Comparison of ENCODE assay signal across 8 cellular contexts in the genomic region with DNA sequence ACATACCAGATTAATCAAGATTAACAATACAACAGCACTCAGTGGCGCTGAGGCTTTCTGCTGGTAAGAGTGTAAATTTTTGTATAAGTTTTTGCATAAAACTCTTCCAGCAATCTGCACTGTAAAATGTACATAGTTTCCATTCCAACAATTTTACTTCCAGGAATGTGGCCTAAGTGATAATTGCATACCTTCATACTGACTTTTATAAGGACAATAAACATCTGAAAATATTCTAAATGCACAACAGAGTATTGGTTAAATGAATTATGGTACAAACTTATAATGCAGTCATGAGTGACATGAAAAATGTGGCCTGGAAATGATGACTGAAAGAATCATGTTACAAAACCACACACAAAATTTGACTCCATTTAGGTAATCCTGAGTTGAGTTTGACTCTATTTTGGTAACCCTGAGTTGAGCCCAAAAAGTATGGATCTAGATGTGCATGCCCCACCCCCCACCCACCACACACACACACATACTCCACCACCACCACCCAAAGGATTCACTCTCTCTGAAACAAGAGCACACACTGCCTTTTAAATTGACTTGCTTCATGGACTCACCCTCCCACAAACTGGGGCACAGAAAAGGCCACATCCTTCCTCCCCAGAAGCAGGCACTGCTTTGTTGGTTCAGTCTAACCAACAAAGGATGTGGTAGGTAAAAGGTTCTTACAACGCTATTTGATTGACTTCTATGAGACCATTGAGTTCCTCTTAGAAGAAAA.
DNase-seq lines count a peak whose midpoint lies in the region; ATAC-seq and TF ChIP-seq lines count a peak whose summit lies in the region.

No MANE protein-coding gene starts in this region.

- peak overlapping the region; percentile 35 for H3K9ac ChIP-seq in IMR-90 (ENCODE audit: low read depth, low read length)

- H3K9me3 Mint-ChIP-seq in activated CD8-positive, alpha-beta T cell treated with anti-CD3 and anti-CD28 coated beads for 36 hours: no peaks in the 10 kb centered on the region

- H3K14ac ChIP-seq in IMR-90 (replicated peaks; ENCODE audit: low read depth, low read length): peak overlapping the region; percentile 96

- H3K4me1 ChIP-seq in IMR-90 (ENCODE audit: control insufficient read depth, insufficient read depth, low read length) (peaks cover 43% of the 10 kb centered on the region), suprapubic skin (no peaks in the 10 kb centered on the region)

- intact Hi-C loops in IMR-90 (cut with micrococcal nuclease): no loop called here
- intact Hi-C loops in activated CD8-positive, alpha-beta T cell treated with anti-CD3 and anti-CD28 coated beads for 36 hours (cut with micrococcal nuclease): loop anchor here (2.0 to 5.0 kb wide), 2 partner anchors 43 to 125 kb away; no protein-coding TSS in a partner anchor

- peak overlapping the region; percentile 100 for H3K4ac ChIP-seq in IMR-90 (ENCODE audit: low read depth, low read length)

- H3K27me3 ChIP-seq in AG04450 (ENCODE audit: control insufficient read depth, insufficient read depth, low read length) (no peaks in the 10 kb centered on the region), IMR-90 (ENCODE audit: control insufficient read depth, insufficient read depth, low read length) (no peaks in the 10 kb centered on the region), suprapubic skin (no peaks in the 10 kb centered on the region)

- BruUV-seq in IMR-90 (replicated peaks; lab: Mats Ljungman, UMichigan): no TSS peak

- peak overlapping the region; percentile 99 for H2BK120ac ChIP-seq in IMR-90 (ENCODE audit: low read depth, low read length)

- peak overlapping the region; percentile 65 for H3K27ac Mint-ChIP-seq in activated CD8-positive, alpha-beta T cell treated with anti-CD3 and anti-CD28 coated beads for 36 hours

- peak overlapping the region; percentile 17 for H2AFZ ChIP-seq in IMR-90 (replicated peaks; ENCODE audit: low read length, poor library complexity)

- peak; percentile 29; the same call in 1 of the 2 replicates for TF ChIP-seq RAD21 in IMR-90 (IDR thresholded peaks at IDR 0.05; ENCODE audit: low read length)

- TF ChIP-seq EP300 in suprapubic skin (IDR thresholded peaks at IDR 0.05): no peak

- H4K5ac ChIP-seq in IMR-90 (ENCODE audit: low read depth, low read length): peak overlapping the region; percentile 92

- peak overlapping the region; percentile 96 for H3K56ac ChIP-seq in IMR-90 (ENCODE audit: extremely low read depth, insufficient read depth, low read length)

- H2AK9ac ChIP-seq in IMR-90 (replicated peaks; ENCODE audit: low read depth, low read length, poor library complexity): peak overlapping the region; percentile 50

- peak overlapping the region; percentile 89 for H2AK5ac ChIP-seq in IMR-90 (ENCODE audit: low read depth, low read length)

- H3K4me1 Mint-ChIP-seq in activated CD8-positive, alpha-beta T cell treated with anti-CD3 and anti-CD28 coated beads for 36 hours (ENCODE audit: low read depth): peaks cover 48% of the 10 kb centered on the region

- DNase-seq in AG04450 (ENCODE audit: low read depth, low spot score): peak; percentile 53
- DNase-seq in IMR-90: peak; percentile 94
- peak; percentile 87 for DNase-seq in activated CD8-positive, alpha-beta T cell treated with anti-CD3 and anti-CD28 coated beads for 36 hours
- DNase-seq in germinal center (ENCODE audit: low spot score): peak; percentile 55
- DNase-seq in stimulated activated naive CD8-positive, alpha-beta T cell treated with anti-CD3 and anti-CD28 coated beads, Interleukin-15, Interleukin-2, amounts not matched to agents 100 U/mL and 50 U/mL, for 24 hours: peak; percentile 63
- DNase-seq in NCI-H510A (lab: John Stamatoyannopoulos, UW): no peak
- DNase-seq in suprapubic skin (ENCODE audit: low spot score in 2 of 2): no peak

- dilution Hi-C loops in IMR-90 (cut with HindIII; ENCODE audit: low sequenced_read_pairs, unreplicated experiment): no loop called here

- WGBS in IMR-90 (ENCODE audit: extremely low coverage in 2 of 2, insufficient read length in 1 of 2), 2 experiments: no CpG with 5 or more reads among the region's 2 CpGs
- WGBS in suprapubic skin: 83% methylated on average over 2 of the region's 2 CpGs

- peak overlapping the region; percentile 98 for H2BK5ac ChIP-seq in IMR-90 (ENCODE audit: low read depth, low read length, poor library complexity, severe bottlenecking)

- TF ChIP-seq POLR2A in IMR-90 (IDR thresholded peaks at IDR 0.05; ENCODE audit: low read depth, low read length) (no peak), suprapubic skin (IDR thresholded peaks at IDR 0.05) (no peak)

- peak overlapping the region; percentile 95 for H3K18ac ChIP-seq in IMR-90 (ENCODE audit: low read depth, low read length)

- H3K27me3 Mint-ChIP-seq in activated CD8-positive, alpha-beta T cell treated with anti-CD3 and anti-CD28 coated beads for 36 hours: peaks cover 21% of the 10 kb centered on the region

- peak overlapping the region; percentile 7; the same call in 1 of the 2 replicates for H3K4me2 ChIP-seq in IMR-90 (ENCODE audit: low read depth, low read length)

- H2BK15ac ChIP-seq in IMR-90 (ENCODE audit: low read depth, low read length): peak overlapping the region; percentile 82

- H3K36me3 Mint-ChIP-seq in activated CD8-positive, alpha-beta T cell treated with anti-CD3 and anti-CD28 coated beads for 36 hours (ENCODE audit: low read depth): peaks cover 7% of the 10 kb centered on the region

- POLR2A ChIA-PET in AG04450 (lab: Yijun Ruan, JAX): no interaction called here
- POLR2A ChIA-PET in IMR-90 (lab: Charles Lee; ENCODE audit: unreplicated experiment): no interaction called here
- POLR2A ChIA-PET in activated CD8-positive, alpha-beta T cell treated with anti-CD3 and anti-CD28 coated beads for 36 hours (lab: Charles Lee): interaction anchor here (0.6 to 0.7 kb wide), 2 partner anchors 143 to 188 kb away, joined by 3 read pairs; no protein-coding TSS in a partner anchor

- H3K4me3 ChIP-seq in AG04450 (ENCODE audit: low read depth, low read length) (no peak overlapping the region), IMR-90 (ENCODE audit: insufficient read depth, low read depth, low read length) (no peak overlapping the region), suprapubic skin (no peak overlapping the region)

- peak overlapping the region; percentile 72 to 94 for H4K8ac ChIP-seq in IMR-90 (ENCODE audit: low read depth in 2 of 2, low read length in 2 of 2)

- H3K9me3 ChIP-seq in AG04450 (ENCODE audit: control insufficient read depth, insufficient read depth, low read length) (no peaks in the 10 kb centered on the region), IMR-90 (ENCODE audit: control insufficient read depth, insufficient read depth, low read length) (no peaks in the 10 kb centered on the region), suprapubic skin (no peaks in the 10 kb centered on the region)

- H3K4me3 Mint-ChIP-seq in activated CD8-positive, alpha-beta T cell treated with anti-CD3 and anti-CD28 coated beads for 36 hours: peak overlapping the region; percentile 0

- TF ChIP-seq CTCF in AG04450 (IDR thresholded peaks at IDR 0.05; ENCODE audit: low read depth, low read length) (no peak), IMR-90 (conservative IDR thresholded peaks at IDR 0.05; ENCODE audit: low read depth, low read length) (no peak), suprapubic skin (IDR thresholded peaks at IDR 0.05) (no peak)
- TF ChIP-seq CTCF in activated CD8-positive, alpha-beta T cell treated with anti-CD3 and anti-CD28 coated beads for 36 hours (IDR thresholded peaks at IDR 0.05): no peak

- peak overlapping the region; percentile 98 for H2BK20ac ChIP-seq in IMR-90 (ENCODE audit: low read depth, low read length)

- H3K36me3 ChIP-seq in IMR-90 (ENCODE audit: control insufficient read depth, insufficient read depth, low read length) (no peaks in the 10 kb centered on the region), suprapubic skin (peaks cover 3% of the 10 kb centered on the region)

- H4K20me1 ChIP-seq in IMR-90 (ENCODE audit: insufficient read depth, low read length): no peaks in the 10 kb centered on the region

- peak overlapping the region; percentile 85 for H3K27ac ChIP-seq in AG04450 (ENCODE audit: low read depth, low read length)
- peak overlapping the region; percentile 90 for H3K27ac ChIP-seq in IMR-90 (ENCODE audit: insufficient read depth, low read length)
- H3K27ac ChIP-seq in suprapubic skin: no peak overlapping the region

- in situ Hi-C loops in IMR-90 (cut with MboI; ENCODE audit: low sequenced_read_pairs): no loop called here

- CTCF ChIA-PET in AG04450 (lab: Charles Lee): no interaction called here
- CTCF ChIA-PET in IMR-90 (lab: Yijun Ruan, JAX): no interaction called here
- CTCF ChIA-PET in activated CD8-positive, alpha-beta T cell treated with anti-CD3 and anti-CD28 coated beads for 36 hours (lab: Charles Lee): no interaction called here

- peak overlapping the region; percentile 92 for H3K23ac ChIP-seq in IMR-90 (ENCODE audit: low read depth, low read length)

- peak; percentile 52 for ATAC-seq in GM19351 (IDR thresholded peaks at IDR 0.05; ENCODE audit: unreplicated experiment)
- peak; percentile 24 for ATAC-seq in IMR-90 (ENCODE audit: low read depth)
- peak; percentile 93 for ATAC-seq in activated CD8-positive, alpha-beta T cell treated with anti-CD3 and anti-CD28 coated beads for 36 hours
- peak; percentile 93 for ATAC-seq in stimulated activated naive CD8-positive, alpha-beta T cell treated with anti-CD3 and anti-CD28 coated beads, Interleukin-15, Interleukin-2, amounts not matched to agents 100 U/mL and 50 U/mL, for 24 hours

- peaks cover 38% of the 10 kb centered on the region for H3K9me1 ChIP-seq in IMR-90 (ENCODE audit: insufficient read depth, low read length)

- H3K79me1 ChIP-seq in IMR-90 (ENCODE audit: low read depth in 1 of 2, low read length in 2 of 2): peaks cover 17 to 48% of the 10 kb centered on the region in 2 experiments

- peak overlapping the region; percentile 99 for H4K91ac ChIP-seq in IMR-90 (ENCODE audit: insufficient read depth, low read depth, low read length)

TF ChIP-seq in IMR-90, 13 proteins besides CTCF, POLR2A, EP300 and RAD21 (continues in another document):
- TF ChIP-seq FOS (IDR thresholded peaks at IDR 0.05; ENCODE audit: low read depth, low read length) (no peak), RFX5 (IDR thresholded peaks at IDR 0.05; ENCODE audit: low read depth, low read length) (no peak), SMC3 (IDR thresholded peaks at IDR 0.05; ENCODE audit: low read depth, low read length) (0 out of 2 replicates have a peak, but pooled peaks have one; percentile 8), CEBPB (IDR thresholded peaks at IDR 0.05; ENCODE audit: low read depth, low read length) (no peak), MAZ (IDR thresholded peaks at IDR 0.05; ENCODE audit: borderline replicate concordance, low read depth, low read length) (peak; percentile 27; the same call in 1 of the 2 replicates), NFE2L2 (IDR thresholded peaks at IDR 0.05; ENCODE audit: low read depth, low read length) (no peak), RCOR1 (IDR thresholded peaks at IDR 0.05; ENCODE audit: insufficient replicate concordance, low read length) (peak; percentile 17)

Comparison
In these comparisons a context has a peak if more than half of its experiments do, and no peak if none do; other contexts are left out.
1. DNase-seq: peak in AG04450 (single experiment), IMR-90 (single experiment), activated CD8-positive, alpha-beta T cell treated with anti-CD3 and anti-CD28 coated beads for 36 hours (single experiment), germinal center (single experiment) and stimulated activated naive CD8-positive, alpha-beta T cell treated with anti-CD3 and anti-CD28 coated beads, Interleukin-15, Interleukin-2, amounts not matched to agents 100 U/mL and 50 U/mL, for 24 hours (single experiment); none in NCI-H510A (single experiment) and suprapubic skin (0 of 2).
2. ATAC-seq: peak in every context shown above with its lines; median percentile 93 in activated CD8-positive, alpha-beta T cell treated with anti-CD3 and anti-CD28 coated beads for 36 hours; 93 in stimulated activated naive CD8-positive, alpha-beta T cell treated with anti-CD3 and anti-CD28 coated beads, Interleukin-15, Interleukin-2, amounts not matched to agents 100 U/mL and 50 U/mL, for 24 hours; 52 in GM19351; 24 in IMR-90.